In the genomic region with DNA sequence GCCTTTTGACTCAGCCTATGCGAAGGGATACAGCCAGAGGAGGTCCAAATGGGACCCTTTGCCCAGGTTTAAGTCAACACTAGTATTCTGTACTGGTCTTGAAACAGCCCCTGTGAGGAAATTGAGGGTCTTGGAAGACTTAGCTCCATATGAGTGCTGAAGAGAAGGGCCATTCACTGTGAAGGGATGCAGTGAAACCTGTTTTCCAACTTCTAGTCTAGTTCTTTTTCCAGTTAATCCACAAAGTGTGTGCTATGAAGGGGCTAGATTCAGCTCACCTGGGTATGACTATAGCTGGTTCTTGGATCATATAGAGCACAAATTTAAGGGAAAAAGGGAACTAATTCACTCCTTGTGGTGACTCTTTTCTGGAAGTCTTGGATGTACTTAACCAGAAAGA, we compare ENCODE assay signal across 17 cellular contexts. TPM values are rescaled to one million over a fixed set of nuclear protein-coding genes. Genes with fewer than 3 reads are reported as not detected.
A peak's percentile ranks its signal among the peaks of the same experiment; 100 is the strongest.
DNase-seq lines count a peak whose midpoint lies in the region; ATAC-seq, FAIRE-seq and TF ChIP-seq lines count a peak whose summit lies in the region.
"Had no signal": no experiment of that assay in that cellular context is flagged by ENCODE, and none has a peak within 500 bp of the region (broad histone marks: within the 10 kb centered on the region; RNA-seq: fewer than 3 reads in every experiment).

No MANE protein-coding gene starts in this region.

- POLR2A ChIA-PET in activated CD8-positive, alpha-beta T cell treated with anti-CD3 and anti-CD28 coated beads for 36 hours (lab: Charles Lee): interaction anchor here (0.8 to 8.8 kb wide), 3 partner anchors 9 to 36 kb away, joined by 3 to 215 read pairs (median 5); no protein-coding TSS in a partner anchor
- POLR2A ChIA-PET in activated CD8-positive, alpha-beta T cell treated with anti-CD3 and anti-CD28 coated beads, Interleukin-2, amount 10 ng/mL, durations not matched to agents 7 days and 5 days (lab: Charles Lee): no interaction called here
- POLR2A ChIA-PET in A549 (lab: Yijun Ruan, JAX): no interaction called here
- POLR2A ChIA-PET in activated CD4-positive, alpha-beta memory T cell treated with anti-CD3 and anti-CD28 coated beads for 36 hours (lab: Charles Lee): no interaction called here

- CTCF ChIA-PET in activated CD8-positive, alpha-beta T cell treated with anti-CD3 and anti-CD28 coated beads for 36 hours (lab: Charles Lee): interaction anchor here (1.6 to 2.1 kb wide), 2 partner anchors 10 to 14 kb away, joined by 5 to 6 read pairs; no protein-coding TSS in a partner anchor
- CTCF ChIA-PET in activated CD8-positive, alpha-beta T cell treated with anti-CD3 and anti-CD28 coated beads, Interleukin-2, amount 10 ng/mL, durations not matched to agents 7 days and 5 days (lab: Charles Lee): interaction anchor here (1.7 to 2.0 kb wide), 2 partner anchors 10 to 14 kb away, joined by 6 to 11 read pairs; no protein-coding TSS in a partner anchor
- CTCF ChIA-PET in A549 (lab: Yijun Ruan, JAX): interaction anchor here (0.9 to 9.0 kb wide), 8 partner anchors 11 to 224 kb away, joined by 4 to 116 read pairs (median 5); no protein-coding TSS in a partner anchor
- CTCF ChIA-PET in activated CD4-positive, alpha-beta memory T cell treated with anti-CD3 and anti-CD28 coated beads for 36 hours (lab: Charles Lee): interaction anchor here (3.5 kb wide), 1 partner anchor 14 kb away, joined by 16 read pairs; no protein-coding TSS in a partner anchor

- no peak for TF ChIP-seq CTCF in activated CD8-positive, alpha-beta T cell treated with anti-CD3 and anti-CD28 coated beads for 36 hours (IDR thresholded peaks at IDR 0.05)
- no peak for TF ChIP-seq CTCF in A549 (IDR thresholded peaks at IDR 0.05)

- H3K9me3 Mint-ChIP-seq in activated CD8-positive, alpha-beta T cell treated with anti-CD3 and anti-CD28 coated beads for 36 hours: peaks cover 2% of the 10 kb centered on the region
- H3K9me3 Mint-ChIP-seq in activated CD8-positive, alpha-beta T cell treated with anti-CD3 and anti-CD28 coated beads, Interleukin-2, amount 10 ng/mL, durations not matched to agents 7 days and 5 days (ENCODE audit: insufficient read depth): no peaks in the 10 kb centered on the region
- H3K9me3 Mint-ChIP-seq in activated CD4-positive, alpha-beta memory T cell treated with anti-CD3 and anti-CD28 coated beads for 36 hours: no peaks in the 10 kb centered on the region
- H3K9me3 Mint-ChIP-seq: CD4-positive, alpha-beta T cell had no signal

- WGBS in A549 (ENCODE audit: missing lambda C conversion rate): 63% methylated on average over 1 of the region's 1 CpG

- H3K9me3 ChIP-seq in A549: no peaks in the 10 kb centered on the region

- peaks cover 4% of the 10 kb centered on the region for H3K36me3 Mint-ChIP-seq in activated CD8-positive, alpha-beta T cell treated with anti-CD3 and anti-CD28 coated beads for 36 hours (ENCODE audit: low read depth)
- no peaks in the 10 kb centered on the region for H3K36me3 Mint-ChIP-seq in activated CD8-positive, alpha-beta T cell treated with anti-CD3 and anti-CD28 coated beads, Interleukin-2, amount 10 ng/mL, durations not matched to agents 7 days and 5 days (ENCODE audit: low read depth)
- peaks cover 6% of the 10 kb centered on the region for H3K36me3 Mint-ChIP-seq in activated CD4-positive, alpha-beta memory T cell treated with anti-CD3 and anti-CD28 coated beads for 36 hours

- TF ChIP-seq EP300 in A549 (IDR thresholded peaks at IDR 0.05): no peak

- H3K27ac ChIP-seq in A549: no peak overlapping the region
- H3K27ac ChIP-seq: GM23248 had no signal

- H3K4me3 Mint-ChIP-seq in activated CD8-positive, alpha-beta T cell treated with anti-CD3 and anti-CD28 coated beads for 36 hours: no peak overlapping the region
- H3K4me3 Mint-ChIP-seq in activated CD8-positive, alpha-beta T cell treated with anti-CD3 and anti-CD28 coated beads, Interleukin-2, amount 10 ng/mL, durations not matched to agents 7 days and 5 days: no peak overlapping the region
- no peak overlapping the region for H3K4me3 Mint-ChIP-seq in activated CD4-positive, alpha-beta memory T cell treated with anti-CD3 and anti-CD28 coated beads for 36 hours
- H3K4me3 Mint-ChIP-seq: B cell; CD4-positive, alpha-beta T cell had no signal

- FAIRE-seq in A549 (lab: Jason Lieb, UNC): peak; percentile 18
- FAIRE-seq: GM19239, K562 had no signal

- H3K4me3 ChIP-seq in A549: no peak overlapping the region
- H3K4me3 ChIP-seq: GM23248, K562 had no signal

- peaks cover 39% of the 10 kb centered on the region for H3K4me1 Mint-ChIP-seq in activated CD8-positive, alpha-beta T cell treated with anti-CD3 and anti-CD28 coated beads for 36 hours (ENCODE audit: low read depth)
- H3K4me1 Mint-ChIP-seq in activated CD8-positive, alpha-beta T cell treated with anti-CD3 and anti-CD28 coated beads, Interleukin-2, amount 10 ng/mL, durations not matched to agents 7 days and 5 days (ENCODE audit: low read depth): peaks cover 41% of the 10 kb centered on the region
- H3K4me1 Mint-ChIP-seq in activated CD4-positive, alpha-beta memory T cell treated with anti-CD3 and anti-CD28 coated beads for 36 hours (ENCODE audit: low read depth): peaks cover 42% of the 10 kb centered on the region

- ATAC-seq in activated CD8-positive, alpha-beta T cell treated with anti-CD3 and anti-CD28 coated beads for 36 hours: no peak
- no peak for ATAC-seq in activated CD8-positive, alpha-beta T cell treated with anti-CD3 and anti-CD28 coated beads, Interleukin-2, amount 10 ng/mL, durations not matched to agents 7 days and 5 days
- no peak for ATAC-seq in A549
- ATAC-seq in HG03280 (IDR thresholded peaks at IDR 0.05; ENCODE audit: unreplicated experiment): no peak
- no peak for ATAC-seq in GM21786 (IDR thresholded peaks at IDR 0.05; ENCODE audit: unreplicated experiment)
- ATAC-seq: K562 had no signal

- intact Hi-C loops in activated CD8-positive, alpha-beta T cell treated with anti-CD3 and anti-CD28 coated beads for 36 hours (cut with micrococcal nuclease): no loop called here
- intact Hi-C loops in activated CD4-positive, alpha-beta memory T cell treated with anti-CD3 and anti-CD28 coated beads for 36 hours (cut with micrococcal nuclease): no loop called here

- no peak overlapping the region for H3K4me2 ChIP-seq in A549

- no peak for DNase-seq in activated CD8-positive, alpha-beta T cell treated with anti-CD3 and anti-CD28 coated beads for 36 hours
- no peak for DNase-seq in activated CD8-positive, alpha-beta T cell treated with anti-CD3 and anti-CD28 coated beads, Interleukin-2, amount 10 ng/mL, durations not matched to agents 7 days and 5 days
- DNase-seq in A549 (ENCODE audit: low read depth in 1 of 2, low spot score in 1 of 2) (no peak), left kidney (ENCODE audit: low read depth, low spot score) (peak; percentile 13)
- no peak for DNase-seq in activated CD4-positive, alpha-beta memory T cell treated with anti-CD3 and anti-CD28 coated beads for 36 hours
- DNase-seq: ACHN; C1 segment of cervical spinal cord; CD4-positive, alpha-beta T cell; DND-41; GDM1; GM23248; H7 had no signal

- no peak for TF ChIP-seq POLR2A in A549 (IDR thresholded peaks at IDR 0.05; ENCODE audit: low read length)

- H3K27me3 Mint-ChIP-seq in activated CD8-positive, alpha-beta T cell treated with anti-CD3 and anti-CD28 coated beads for 36 hours: no peaks in the 10 kb centered on the region
- no peaks in the 10 kb centered on the region for H3K27me3 Mint-ChIP-seq in activated CD8-positive, alpha-beta T cell treated with anti-CD3 and anti-CD28 coated beads, Interleukin-2, amount 10 ng/mL, durations not matched to agents 7 days and 5 days (ENCODE audit: low read depth)
- no peaks in the 10 kb centered on the region for H3K27me3 Mint-ChIP-seq in activated CD4-positive, alpha-beta memory T cell treated with anti-CD3 and anti-CD28 coated beads for 36 hours
- H3K27me3 Mint-ChIP-seq: B cell; CD4-positive, alpha-beta T cell had no signal

- TF ChIP-seq RAD21 in A549 (conservative IDR thresholded peaks at IDR 0.05 in 1 of 2, IDR thresholded peaks at IDR 0.05 in 1 of 2): no peak

- H3K4me1 ChIP-seq in A549: no peaks in the 10 kb centered on the region; the same call in 2 of the 3 replicates

- peak overlapping the region; percentile 42 for H3K27ac Mint-ChIP-seq in activated CD8-positive, alpha-beta T cell treated with anti-CD3 and anti-CD28 coated beads for 36 hours
- no peak overlapping the region for H3K27ac Mint-ChIP-seq in activated CD8-positive, alpha-beta T cell treated with anti-CD3 and anti-CD28 coated beads, Interleukin-2, amount 10 ng/mL, durations not matched to agents 7 days and 5 days
- H3K27ac Mint-ChIP-seq in activated CD4-positive, alpha-beta memory T cell treated with anti-CD3 and anti-CD28 coated beads for 36 hours: peak overlapping the region; percentile 28
- H3K27ac Mint-ChIP-seq: B cell; CD4-positive, alpha-beta T cell had no signal

RNA-seq across cellular contexts. Expression of gene ZBTB32, which starts 4.0 kb away (rescaled TPM):
- 100 to 1,000 TPM; 410 to 420 TPM for total RNA-seq in activated CD8-positive, alpha-beta T cell treated with anti-CD3 and anti-CD28 coated beads for 36 hours
- total RNA-seq in activated CD8-positive, alpha-beta T cell treated with anti-CD3 and anti-CD28 coated beads, Interleukin-2, amount 10 ng/mL, durations not matched to agents 7 days and 5 days: 10 to 100 TPM; 37.4 to 41.4 TPM
- polyA plus RNA-seq in A549 (2011; rRNA removed): not detected in 2 replicates
- polyA plus RNA-seq in A549 (2012; cell fraction: cytosol; rRNA removed): not detected in 2 replicates
- not detected in 2 replicates for polyA plus RNA-seq in A549 (2012; cell fraction: nucleus; rRNA removed)
- polyA plus RNA-seq in A549 (2017; fragmentation: RNase III; extraction: RNeasy Plus Mini Kit Qiagen cat#74134 plus additional on column Dnase treatment): not detected in 3 replicates
- polyA minus RNA-seq in A549 (2011; rRNA and poly(A)+ RNA removed): not detected in 2 replicates
- 100 to 1,000 TPM; 226 to 228 TPM for total RNA-seq in activated CD4-positive, alpha-beta memory T cell treated with anti-CD3 and anti-CD28 coated beads for 36 hours
- total RNA-seq: GM23248, H7 had no signal
- polyA plus RNA-seq: GM23248, K562 had no signal

RNA-seq across cellular contexts. Expression of gene KMT2B, which starts 9.4 kb away (rescaled TPM):
- total RNA-seq in activated CD8-positive, alpha-beta T cell treated with anti-CD3 and anti-CD28 coated beads for 36 hours: 10 to 100 TPM; 62.9 to 63.6 TPM
- total RNA-seq in activated CD8-positive, alpha-beta T cell treated with anti-CD3 and anti-CD28 coated beads, Interleukin-2, amount 10 ng/mL, durations not matched to agents 7 days and 5 days: 10 to 100 TPM; 58.0 to 64.3 TPM
- polyA plus RNA-seq in A549 (2011; rRNA removed) (17.8 and 25.1 TPM in 2 replicates), A549 (2017; fragmentation: RNase III; extraction: RNeasy Plus Mini Kit Qiagen cat#74134 plus additional on column Dnase treatment) (39.4 to 40.8 TPM (median 39.9 TPM) in 3 replicates)
- 62.0 and 72.8 TPM in 2 replicates for polyA plus RNA-seq in A549 (2012; cell fraction: cytosol; rRNA removed)
- 351 and 378 TPM in 2 replicates for polyA plus RNA-seq in A549 (2012; cell fraction: nucleus; rRNA removed)
- 30.8 and 32.3 TPM in 2 replicates for polyA minus RNA-seq in A549 (2011; rRNA and poly(A)+ RNA removed)
- total RNA-seq in activated CD4-positive, alpha-beta memory T cell treated with anti-CD3 and anti-CD28 coated beads for 36 hours: 10 to 100 TPM; 47.0 to 54.2 TPM

RNA-seq across cellular contexts. Expression of gene IGFLR1, which starts 33.9 kb away (rescaled TPM):
- total RNA-seq in activated CD8-positive, alpha-beta T cell treated with anti-CD3 and anti-CD28 coated beads for 36 hours: 100 to 1,000 TPM; 140 to 143 TPM
- 10 to 100 TPM; 29.9 to 37.1 TPM for total RNA-seq in activated CD8-positive, alpha-beta T cell treated with anti-CD3 and anti-CD28 coated beads, Interleukin-2, amount 10 ng/mL, durations not matched to agents 7 days and 5 days
- polyA plus RNA-seq in A549 (2011; rRNA removed) (5.7 and 6.4 TPM in 2 replicates), A549 (2017; fragmentation: RNase III; extraction: RNeasy Plus Mini Kit Qiagen cat#74134 plus additional on column Dnase treatment) (13.4 to 15.9 TPM (median 14.4 TPM) in 3 replicates)
- polyA plus RNA-seq in A549 (2012; cell fraction: cytosol; rRNA removed): 15.7 and 23.3 TPM in 2 replicates
- 21.1 and 28.1 TPM in 2 replicates for polyA plus RNA-seq in A549 (2012; cell fraction: nucleus; rRNA removed)
- 3.1 and 5.9 TPM in 2 replicates for polyA minus RNA-seq in A549 (2011; rRNA and poly(A)+ RNA removed)
- 10 to 100 TPM; 90.1 to 92.8 TPM for total RNA-seq in activated CD4-positive, alpha-beta memory T cell treated with anti-CD3 and anti-CD28 coated beads for 36 hours

RNA-seq across cellular contexts. Expression of gene U2AF1L4, which starts 36.8 kb away (rescaled TPM):
- 10 to 100 TPM; 41.7 to 42.5 TPM for total RNA-seq in activated CD8-positive, alpha-beta T cell treated with anti-CD3 and anti-CD28 coated beads for 36 hours
- 10 to 100 TPM; 23.3 to 24.0 TPM for total RNA-seq in activated CD8-positive, alpha-beta T cell treated with anti-CD3 and anti-CD28 coated beads, Interleukin-2, amount 10 ng/mL, durations not matched to agents 7 days and 5 days
- polyA plus RNA-seq in A549 (2011; rRNA removed) (29.6 and 41.1 TPM in 2 replicates), A549 (2017; fragmentation: RNase III; extraction: RNeasy Plus Mini Kit Qiagen cat#74134 plus additional on column Dnase treatment) (39.0 to 45.6 TPM (median 42.8 TPM) in 3 replicates)
- 45.9 and 47.2 TPM in 2 replicates for polyA plus RNA-seq in A549 (2012; cell fraction: cytosol; rRNA removed)
- polyA plus RNA-seq in A549 (2012; cell fraction: nucleus; rRNA removed): 111 and 144 TPM in 2 replicates
- polyA minus RNA-seq in A549 (2011; rRNA and poly(A)+ RNA removed): 27.7 and 30.5 TPM in 2 replicates
- total RNA-seq in activated CD4-positive, alpha-beta memory T cell treated with anti-CD3 and anti-CD28 coated beads for 36 hours: 10 to 100 TPM; 34.6 to 37.8 TPM

RNA-seq across cellular contexts. Expression of gene PSENEN, which starts 37.1 kb away (rescaled TPM):
- 10 to 100 TPM; 37.2 to 41.3 TPM for total RNA-seq in activated CD8-positive, alpha-beta T cell treated with anti-CD3 and anti-CD28 coated beads for 36 hours
- 10 to 100 TPM; 44.1 to 48.2 TPM for total RNA-seq in activated CD8-positive, alpha-beta T cell treated with anti-CD3 and anti-CD28 coated beads, Interleukin-2, amount 10 ng/mL, durations not matched to agents 7 days and 5 days
- polyA plus RNA-seq in A549 (2011; rRNA removed): 111 and 133 TPM in 2 replicates
- 171 and 192 TPM in 2 replicates for polyA plus RNA-seq in A549 (2012; cell fraction: cytosol; rRNA removed)
- 102 and 137 TPM in 2 replicates for polyA plus RNA-seq in A549 (2012; cell fraction: nucleus; rRNA removed)
- polyA plus RNA-seq in A549 (2017; fragmentation: RNase III; extraction: RNeasy Plus Mini Kit Qiagen cat#74134 plus additional on column Dnase treatment): 191 to 203 TPM (median 197 TPM) in 3 replicates
- polyA minus RNA-seq in A549 (2011; rRNA and poly(A)+ RNA removed): 71.3 and 103 TPM in 2 replicates
- 10 to 100 TPM; 46.7 to 47.9 TPM for total RNA-seq in activated CD4-positive, alpha-beta memory T cell treated with anti-CD3 and anti-CD28 coated beads for 36 hours

Comparison
In these comparisons a context has a peak if more than half of its experiments do, and no peak if none do; other contexts are left out.
1. RNA of gene ZBTB32, which starts 4.0 kb away (total RNA-seq): 410 to 420 TPM in activated CD8-positive, alpha-beta T cell treated with anti-CD3 and anti-CD28 coated beads for 36 hours and 226 to 228 TPM in activated CD4-positive, alpha-beta memory T cell treated with anti-CD3 and anti-CD28 coated beads for 36 hours; 37.4 to 41.4 TPM in activated CD8-positive, alpha-beta T cell treated with anti-CD3 and anti-CD28 coated beads, Interleukin-2, amount 10 ng/mL, durations not matched to agents 7 days and 5 days; every median in the first group is over 4 times any median in the second.